25 cellular contexts compared by ENCODE assay signal in genomic region chr9:95201201-95201600, GRCh38.
DNase-seq lines count a peak whose midpoint lies in the region; ATAC-seq and TF ChIP-seq lines count a peak whose summit lies in the region.
"Had no signal": no experiment of that assay in that cellular context is flagged by ENCODE, and none has a peak within 500 bp of the region (broad histone marks: within the 10 kb centered on the region; RNA-seq: fewer than 3 reads in every experiment).

No MANE protein-coding gene starts in this region.

- peaks cover 32% of the 10 kb centered on the region for H3K4me1 Mint-ChIP-seq in neural progenitor cell

- H3K4me3 ChIP-seq in HUES6 (ENCODE audit: low read depth, low read length) (no peak overlapping the region), astrocyte of the cerebellum (ENCODE audit: low read depth, low read length) (no peak overlapping the region), neural progenitor cell (no peak overlapping the region)

- H3F3A ChIP-seq in neural progenitor cell (ENCODE audit: low read depth): peaks cover 4% of the 10 kb centered on the region

- peaks cover 13% of the 10 kb centered on the region for H3K4me1 ChIP-seq in HUES6 (ENCODE audit: control insufficient read depth, insufficient read depth, low read length)
- peaks cover 31% of the 10 kb centered on the region for H3K4me1 ChIP-seq in neural progenitor cell

- no peaks in the 10 kb centered on the region for H3K27me3 ChIP-seq in HUES6 (ENCODE audit: control insufficient read depth, insufficient read depth, low read length)
- no peaks in the 10 kb centered on the region for H3K27me3 ChIP-seq in neural progenitor cell

- H3K27me3 Mint-ChIP-seq in neural progenitor cell (ENCODE audit: insufficient read depth, low read depth): no peaks in the 10 kb centered on the region

- in situ Hi-C loops in astrocyte of the cerebellum (cut with HindIII; ENCODE audit: low sequenced_read_pairs): no loop called here

- H3K79me2 ChIP-seq in neural progenitor cell (ENCODE audit: low read depth): no peaks in the 10 kb centered on the region

- no peaks in the 10 kb centered on the region for H4K20me1 ChIP-seq in neural progenitor cell (ENCODE audit: low read depth)

- no peaks in the 10 kb centered on the region for H3K9me3 ChIP-seq in HUES6 (ENCODE audit: control insufficient read depth, insufficient read depth, low read depth, low read length)
- H3K9me3 ChIP-seq in neural progenitor cell (ENCODE audit: low read depth): no peaks in the 10 kb centered on the region

- no peak overlapping the region for H3K27ac Mint-ChIP-seq in neural progenitor cell

- DNase-seq in astrocyte of the cerebellum (ENCODE audit: low read depth): peak; percentile 62
- peak; percentile 28 for DNase-seq in fibroblast of peridontal ligament (ENCODE audit: extremely low read depth)
- no peak for DNase-seq in neural progenitor cell (ENCODE audit: low spot score)
- DNase-seq in activated naive CD4-positive, alpha-beta T cell treated with anti-CD3 and anti-CD28 coated beads, Interleukin-2, amount 50 U/mL, for 16 hours: no peak
- no peak for DNase-seq in NCI-H226
- DNase-seq: 8988T; Calu3; DMS79 treated with DMSO at 0.1 percent for 48 hours; GF-D8; KBM-7; MV-4-11; NCI-H1105; NCI-H1436 treated with DMSO at 0.1 percent for 48 hours; NCI-H187 treated with DMSO at 0.1 percent for 48 hours; NCI-H2171 treated with DMSO at 0.1 percent for 48 hours; NCI-H524 treated with DMSO at 0.1 percent for 48 hours; NCI-H82; NK-92 treated with Interleukin-12 subunit alpha and Interleukin-12 subunit beta, amount 100 ng/mL, for 24 hours; SHP77 had no signal

- H3K27ac ChIP-seq in HUES6 (ENCODE audit: low read depth, low read length) (0 out of 2 replicates have a peak overlapping the region, but pooled peaks have one; percentile 5), neural progenitor cell (no peak overlapping the region)
- H3K27ac ChIP-seq: RWPE1 had no signal

- H3K36me3 ChIP-seq in HUES6 (ENCODE audit: control insufficient read depth, insufficient read depth, low read length) (no peaks in the 10 kb centered on the region), neural progenitor cell (no peaks in the 10 kb centered on the region)

- H3K9me3 Mint-ChIP-seq in neural progenitor cell: no peaks in the 10 kb centered on the region

- H3K4me2 ChIP-seq in neural progenitor cell: peak overlapping the region; percentile 15

- no peaks in the 10 kb centered on the region for H3K36me3 Mint-ChIP-seq in neural progenitor cell

- TF ChIP-seq CTCF in astrocyte of the cerebellum (IDR thresholded peaks at IDR 0.05; ENCODE audit: low read depth, low read length, missing control alignments) (no peak), neural progenitor cell (IDR thresholded peaks at IDR 0.05) (no peak)

- H3K9ac ChIP-seq in HUES6 (ENCODE audit: low read length) (no peak overlapping the region), neural progenitor cell (no peak overlapping the region)

- no peak overlapping the region for H2AFZ ChIP-seq in neural progenitor cell (replicated peaks)

- H3K4me3 Mint-ChIP-seq in neural progenitor cell: no peak overlapping the region

- ATAC-seq in HG03565 (IDR thresholded peaks at IDR 0.05; ENCODE audit: unreplicated experiment) (no peak), GM21528 (IDR thresholded peaks at IDR 0.05; ENCODE audit: low FRiP score, unreplicated experiment) (no peak)
- ATAC-seq: HCT116, Panc1 had no signal

Comparison
In these comparisons a context has a peak if more than half of its experiments do, and no peak if none do; other contexts are left out.
1. DNase-seq: peak in astrocyte of the cerebellum (single experiment) and fibroblast of peridontal ligament (single experiment); none in neural progenitor cell (single experiment), activated naive CD4-positive, alpha-beta T cell treated with anti-CD3 and anti-CD28 coated beads, Interleukin-2, amount 50 U/mL, for 16 hours (single experiment) and NCI-H226 (single experiment).